ENCODE assay signal across 14 cellular contexts in genomic region chr5:102049517-102049916, GRCh38.
DNase-seq lines count a peak whose midpoint lies in the region; ATAC-seq and TF ChIP-seq lines count a peak whose summit lies in the region.
"Had no signal": no experiment of that assay in that cellular context is flagged by ENCODE, and none has a peak within 500 bp of the region (broad histone marks: within the 10 kb centered on the region; RNA-seq: fewer than 3 reads in every experiment).

No MANE protein-coding gene starts in this region.

- H3K9me3 ChIP-seq in SJCRH30 (replicated peaks) = no peaks in the 10 kb centered on the region
- H3K9me3 ChIP-seq: prostate gland had no signal

- H3K79me2 ChIP-seq in KMS-11 (ENCODE audit: insufficient read depth, low read depth) = no peaks in the 10 kb centered on the region

- H3K36me3 ChIP-seq in KMS-11 (ENCODE audit: insufficient read depth) = no peaks in the 10 kb centered on the region
- no peaks in the 10 kb centered on the region for H3K36me3 ChIP-seq in SJCRH30
- no peaks in the 10 kb centered on the region for H3K36me3 ChIP-seq in brain microvascular endothelial cell (replicated peaks)
- H3K36me3 ChIP-seq: prostate gland had no signal

- H3K4me2 ChIP-seq in KMS-11 = peak overlapping the region; percentile 4; the same call in 1 of the 2 replicates

- peak; percentile 48 to 50 for DNase-seq in AML-193 (lab: John Stamatoyannopoulos, UW)
- peak; percentile 61 for DNase-seq in NCI-H2196 (lab: John Stamatoyannopoulos, UW; ENCODE audit: unreplicated experiment)
- DNase-seq in SJCRH30 = peak; percentile 9 to 70
- DNase-seq in left ventricle myocardium superior = no peak
- no peak for DNase-seq in brain microvascular endothelial cell
- DNase-seq: activated CD4-positive, alpha-beta T cell treated with anti-CD3 and anti-CD28 coated beads, Interleukin-2, amount 10 ng/mL, durations not matched to agents 7 days and 5 days; DND-41; T1000 had no signal

- no peaks in the 10 kb centered on the region for H3K27me3 ChIP-seq in KMS-11 (ENCODE audit: insufficient read depth, low read depth)
- no peaks in the 10 kb centered on the region for H3K27me3 ChIP-seq in SJCRH30
- no peaks in the 10 kb centered on the region for H3K27me3 ChIP-seq in brain microvascular endothelial cell (replicated peaks)

- no peaks in the 10 kb centered on the region for H4K20me1 ChIP-seq in KMS-11 (ENCODE audit: insufficient read depth)

- H2AFZ ChIP-seq in KMS-11 (ENCODE audit: low read depth) = no peak overlapping the region

- H3K27ac ChIP-seq in KMS-11 (peak overlapping the region; percentile 8; the same call in 1 of the 2 replicates), SJCRH30 (peak overlapping the region; percentile 78), brain microvascular endothelial cell (no peak overlapping the region)
- H3K27ac ChIP-seq: HL-60, prostate gland had no signal

- in situ Hi-C loops in brain microvascular endothelial cell (cut with HindIII; ENCODE audit: low pct_ligation_motif_present, low sequenced_read_pairs) = no loop called here

- H3K9ac ChIP-seq in KMS-11 = no peak overlapping the region

- intact Hi-C loops in left ventricle myocardium superior (cut with micrococcal nuclease) = no loop called here

- TF ChIP-seq CTCF in KMS-11 (conservative IDR thresholded peaks at IDR 0.05; ENCODE audit: low read depth, low read length) (no peak), brain microvascular endothelial cell (IDR thresholded peaks at IDR 0.05; ENCODE audit: low read depth, low read length, missing control alignments) (no peak)

- H3K4me3 ChIP-seq in KMS-11 (IDR thresholded peaks at IDR 0.05; ENCODE audit: insufficient read depth, low read depth, low read length) = no peak overlapping the region
- no peak overlapping the region for H3K4me3 ChIP-seq in SJCRH30
- H3K4me3 ChIP-seq in brain microvascular endothelial cell (ENCODE audit: low read depth, low read length) = no peak overlapping the region
- H3K4me3 ChIP-seq: prostate gland had no signal

- ATAC-seq in HG03354 (IDR thresholded peaks at IDR 0.05; ENCODE audit: poor library complexity, severe bottlenecking, unreplicated experiment) = no peak
- no peak for ATAC-seq in HG02763 (IDR thresholded peaks at IDR 0.05; ENCODE audit: unreplicated experiment)
- no peak for ATAC-seq in left ventricle myocardium superior
- ATAC-seq: activated T-helper 17 cell treated with anti-CD3 and anti-CD28 coated beads, Interleukin-2, amount 50 U/mL, for 72 hours had no signal

- peaks cover 18% of the 10 kb centered on the region for H3K4me1 ChIP-seq in KMS-11 (ENCODE audit: low read depth, poor library complexity, severe bottlenecking)
- peaks cover 20% of the 10 kb centered on the region for H3K4me1 ChIP-seq in SJCRH30
- H3K4me1 ChIP-seq: prostate gland had no signal

Comparison
In these comparisons a context has a peak if more than half of its experiments do, and no peak if none do; other contexts are left out.
1. DNase-seq: peak in AML-193 (2 of 2), NCI-H2196 (single experiment) and SJCRH30 (2 of 2); none in left ventricle myocardium superior (single experiment) and brain microvascular endothelial cell (single experiment).